In the genomic region with DNA sequence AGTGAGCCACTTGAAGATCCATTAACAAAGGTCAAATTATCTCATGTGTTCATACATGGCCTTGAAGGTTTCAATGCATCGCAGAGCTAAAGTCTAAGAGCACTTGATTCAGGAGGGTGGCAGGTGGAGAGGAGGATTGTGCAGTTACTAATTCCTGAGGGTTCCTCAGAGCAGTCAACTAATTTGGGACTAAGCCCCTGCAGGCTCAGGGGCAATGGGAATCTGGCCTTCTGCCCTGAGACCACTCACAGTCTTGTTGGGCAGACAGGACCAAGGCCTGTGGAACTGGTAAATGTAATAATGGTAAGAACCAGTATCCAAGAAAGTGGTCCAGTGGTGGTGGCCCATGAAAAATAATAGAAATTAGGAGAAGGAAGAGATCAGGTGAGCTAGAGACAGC, we compare ENCODE assay signal across 20 cellular contexts.
A peak's percentile ranks its signal among the peaks of the same experiment; 100 is the strongest.
DNase-seq lines count a peak whose midpoint lies in the region; TF ChIP-seq lines count a peak whose summit lies in the region.
"Had no signal": no experiment of that assay in that cellular context is flagged by ENCODE, and none has a peak within 500 bp of the region (broad histone marks: within the 10 kb centered on the region; RNA-seq: fewer than 3 reads in every experiment).

No MANE protein-coding gene starts in this region.

- no peak overlapping the region for H2AFZ ChIP-seq in GM23248

- no peaks in the 10 kb centered on the region for H3K4me1 ChIP-seq in vagina
- no peaks in the 10 kb centered on the region for H3K4me1 ChIP-seq in GM23248 (ENCODE audit: insufficient read depth)
- H3K4me1 ChIP-seq: BE2C, HAP-1 had no signal

- in situ Hi-C loops in GM23248 (cut with MboI), result loop anchor here (10.0 kb wide), 1 partner anchor 428 kb away; a partner anchor contains a TSS

- no peak overlapping the region for H3K4me3 ChIP-seq in vagina
- H3K4me3 ChIP-seq in GM23248, result no peak overlapping the region
- H3K4me3 ChIP-seq: BLaER1 treated with 17β-estradiol and CSF1 and Interleukin-3, amounts not matched to agents 10 nM and 100 nM; GM12878; HAP-1 had no signal

- H3K9me2 ChIP-seq in GM23248 (ENCODE audit: insufficient read depth), result no peaks in the 10 kb centered on the region

- DNase-seq in activated CD8-positive, alpha-beta memory T cell treated with anti-CD3 and anti-CD28 coated beads for 24 hours, result peak; percentile 13
- DNase-seq in activated CD8-positive, alpha-beta memory T cell treated with anti-CD3 and anti-CD28 coated beads, Interleukin-2, amount 50 U/mL, for 48 hours, result no peak
- DNase-seq in NCI-H524 (lab: John Stamatoyannopoulos, UW) (peak; percentile 64 to 73), islet precursor cell (peak; percentile 12), vagina (ENCODE audit: extremely low spot score in 2 of 2) (peak; percentile 27 to 58), SHP77 treated with DMSO at 0.1 percent for 48 hours (lab: John Stamatoyannopoulos, UW) (no peak), GM23248 (no peak), NCI-H82 (lab: John Stamatoyannopoulos, UW) (no peak)
- DNase-seq: AML-193; BE2C; CD4-positive, alpha-beta T cell; CD8-positive, alpha-beta memory T cell; DMS 273 treated with DMSO at 0.1 percent for 48 hours; DND-41; GOT3; HFFc6 had no signal

- H3K36me3 ChIP-seq in vagina (no peaks in the 10 kb centered on the region), GM23248 (ENCODE audit: low read depth) (no peaks in the 10 kb centered on the region)
- H3K36me3 ChIP-seq: BE2C; BLaER1 treated with 17β-estradiol and CSF1 and Interleukin-3, amounts not matched to agents 10 nM and 100 nM; HAP-1 had no signal

- intact Hi-C loops in vagina (cut with DNase I), result no loop called here

- H3K9ac ChIP-seq in GM23248, result no peak overlapping the region
- H3K9ac ChIP-seq: BLaER1 treated with 17β-estradiol and CSF1 and Interleukin-3, amounts not matched to agents 10 nM and 100 nM had no signal

- H3K27ac ChIP-seq in vagina (no peak overlapping the region), GM23248 (no peak overlapping the region)
- H3K27ac ChIP-seq: 22Rv1; BLaER1 treated with 17β-estradiol and CSF1 and Interleukin-3, amounts not matched to agents 10 nM and 100 nM had no signal

- no peaks in the 10 kb centered on the region for H4K20me1 ChIP-seq in GM23248 (ENCODE audit: insufficient read depth)
- H4K20me1 ChIP-seq: BLaER1 treated with 17β-estradiol and CSF1 and Interleukin-3, amounts not matched to agents 10 nM and 100 nM had no signal

- H3F3A ChIP-seq in GM23248 (ENCODE audit: insufficient read depth), result no peaks in the 10 kb centered on the region

- WGBS in GM23248 (ENCODE audit: low coverage in 1 of 2, low lambda C conversion rate in 2 of 2, missing lambda C conversion rate in 2 of 2), 2 experiments, result 95 to 100% methylated on average over 1 of the region's 1 CpG

- H3K9me3 ChIP-seq in vagina (no peaks in the 10 kb centered on the region), GM23248 (ENCODE audit: low read depth) (no peaks in the 10 kb centered on the region)
- H3K9me3 ChIP-seq: BE2C; BLaER1 treated with 17β-estradiol and CSF1 and Interleukin-3, amounts not matched to agents 10 nM and 100 nM; HAP-1 had no signal

- no peak for TF ChIP-seq POLR2A in vagina (IDR thresholded peaks at IDR 0.05)

- no peak overlapping the region for H3K4me2 ChIP-seq in GM23248 (ENCODE audit: unreplicated experiment)
- H3K4me2 ChIP-seq: BLaER1 treated with 17β-estradiol and CSF1 and Interleukin-3, amounts not matched to agents 10 nM and 100 nM had no signal

- TF ChIP-seq CTCF in vagina (IDR thresholded peaks at IDR 0.05), result no peak

- H3K27me3 ChIP-seq in vagina, result no peaks in the 10 kb centered on the region
- no peaks in the 10 kb centered on the region for H3K27me3 ChIP-seq in GM23248 (replicated peaks; ENCODE audit: insufficient read depth)
- H3K27me3 ChIP-seq: BE2C; BLaER1 treated with 17β-estradiol and CSF1 and Interleukin-3, amounts not matched to agents 10 nM and 100 nM had no signal

- no peaks in the 10 kb centered on the region for H3K79me2 ChIP-seq in GM23248 (ENCODE audit: insufficient read depth)

Comparison
In these comparisons a context has a peak if more than half of its experiments do, and no peak if none do; other contexts are left out.
1. DNase-seq: peak in activated CD8-positive, alpha-beta memory T cell treated with anti-CD3 and anti-CD28 coated beads for 24 hours (single experiment), NCI-H524 (2 of 2), islet precursor cell (single experiment) and vagina (2 of 2); none in activated CD8-positive, alpha-beta memory T cell treated with anti-CD3 and anti-CD28 coated beads, Interleukin-2, amount 50 U/mL, for 48 hours (single experiment), SHP77 treated with DMSO at 0.1 percent for 48 hours (single experiment), GM23248 (single experiment) and NCI-H82 (single experiment).